ENCODE assay signal across 16 cellular contexts in the genomic region with DNA sequence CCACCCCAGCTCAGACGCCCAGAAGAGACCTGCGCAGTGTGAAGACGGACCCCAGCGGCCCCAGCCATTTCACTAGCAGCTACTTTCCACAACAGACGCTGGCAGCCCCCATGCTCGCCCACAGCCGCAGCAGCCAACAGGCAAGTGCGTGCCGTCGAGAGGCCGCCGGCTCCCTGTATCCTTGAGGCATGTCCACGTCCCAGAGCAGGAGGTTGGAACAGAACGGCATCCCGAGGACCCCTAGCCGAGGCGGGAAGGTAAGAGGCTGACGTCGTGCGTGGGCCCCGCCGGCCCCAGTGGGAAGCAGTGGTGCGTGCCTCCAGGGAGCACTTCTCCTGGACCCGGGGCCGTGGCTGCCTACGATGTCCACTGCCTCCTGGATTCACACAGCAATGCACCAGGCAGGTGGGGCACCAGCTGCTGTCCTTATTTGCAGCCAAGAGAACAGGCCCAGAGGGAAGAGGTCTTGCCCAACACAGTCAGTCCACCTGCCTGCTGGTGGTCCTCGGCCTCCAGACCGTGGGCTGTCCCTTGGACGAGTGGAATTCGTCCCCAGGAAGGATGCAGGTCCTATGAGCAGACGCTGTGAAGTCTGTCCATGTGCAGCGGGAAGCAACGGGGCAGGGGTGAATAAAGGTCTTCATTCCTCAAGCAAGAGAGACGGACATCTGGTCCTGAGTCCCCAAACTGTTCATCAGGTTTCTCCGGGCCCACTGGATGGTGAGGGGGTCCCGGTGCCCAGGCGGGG. TPM values are rescaled to one million over a fixed set of nuclear protein-coding genes. Genes with fewer than 3 reads are reported as not detected.
DNase-seq lines count a peak whose midpoint lies in the region; ATAC-seq and TF ChIP-seq lines count a peak whose summit lies in the region.
"Had no signal": no experiment of that assay in that cellular context is flagged by ENCODE, and none has a peak within 500 bp of the region (broad histone marks: within the 10 kb centered on the region; RNA-seq: fewer than 3 reads in every experiment).

No MANE protein-coding gene starts in this region.

- TF ChIP-seq POLR2A in GM18505 (IDR thresholded peaks at IDR 0.05; ENCODE audit: borderline replicate concordance, extremely low read depth, insufficient read depth, insufficient read length) = peak; percentile 38

- peaks cover 4 to 21% of the 10 kb centered on the region in 2 donors for H3K36me3 Mint-ChIP-seq in activated naive CD4-positive, alpha-beta T cell treated with anti-CD3 and anti-CD28 coated beads, Interleukin-2, amount 50 U/mL, for 72 hours

- peaks cover 51% of the 10 kb centered on the region for H3K36me3 ChIP-seq in BLaER1

- H3K4me3 ChIP-seq in BLaER1 = peak overlapping the region; percentile 24; the same call in 1 of the 2 replicates
- H3K4me3 ChIP-seq: hepatocyte had no signal

- peak overlapping the region; percentile 47 for H3K9ac ChIP-seq in BLaER1

- no peaks in the 10 kb centered on the region for H3K9me3 Mint-ChIP-seq in activated naive CD4-positive, alpha-beta T cell treated with anti-CD3 and anti-CD28 coated beads, Interleukin-2, amount 50 U/mL, for 72 hours
- H3K9me3 Mint-ChIP-seq: HFFc6, mesothelial cell of epicardium, neural crest cell had no signal

- H3K27ac Mint-ChIP-seq in activated naive CD4-positive, alpha-beta T cell treated with anti-CD3 and anti-CD28 coated beads, Interleukin-2, amount 50 U/mL, for 72 hours = peak overlapping the region; percentile 84
- H3K27ac Mint-ChIP-seq: HFFc6, mesothelial cell of epicardium had no signal

- H3K27ac ChIP-seq in BLaER1 = peak overlapping the region; percentile 65
- H3K27ac ChIP-seq: brain microvascular endothelial cell, hepatocyte had no signal

- peak overlapping the region; percentile 97 for H3K4me2 ChIP-seq in BLaER1
- H3K4me2 ChIP-seq: hepatocyte had no signal

- H3K27me3 ChIP-seq in BLaER1 = no peaks in the 10 kb centered on the region
- H3K27me3 ChIP-seq: BE2C, brain microvascular endothelial cell, hepatocyte had no signal

- no peak for DNase-seq in activated naive CD4-positive, alpha-beta T cell treated with anti-CD3 and anti-CD28 coated beads, Interleukin-2, amount 50 U/mL, for 72 hours (ENCODE audit: low spot score in 2 of 2)
- no peak for DNase-seq in left lobe of liver (ENCODE audit: low spot score)
- no peak for DNase-seq in DMS53 (lab: John Stamatoyannopoulos, UW)
- DNase-seq in effector CD8-positive, alpha-beta T cell (lab: John Stamatoyannopoulos, UW) = no peak
- DNase-seq in NCI-H774 (lab: John Stamatoyannopoulos, UW) = no peak
- DNase-seq: BE2C, brain microvascular endothelial cell, HFFc6, NCI-H146, NCI-H510A, T-helper 9 cell had no signal

- H3K9me3 ChIP-seq in BLaER1 = no peaks in the 10 kb centered on the region
- H3K9me3 ChIP-seq: BE2C had no signal

- H3K4me1 ChIP-seq in BLaER1 = peaks cover 86% of the 10 kb centered on the region

- ATAC-seq in GM18505 (IDR thresholded peaks at IDR 0.05; ENCODE audit: unreplicated experiment) = no peak
- no peak for ATAC-seq in activated naive CD4-positive, alpha-beta T cell treated with anti-CD3 and anti-CD28 coated beads, Interleukin-2, amount 50 U/mL, for 72 hours
- ATAC-seq in left lobe of liver = peak; percentile 3

- H4K20me1 ChIP-seq in BLaER1 = peaks cover 77% of the 10 kb centered on the region

RNA-seq across cellular contexts. Expression of gene SLC7A5, which starts 38.5 kb away (rescaled TPM):
- 100 to 1,000 TPM; 112 to 197 TPM for total RNA-seq in activated naive CD4-positive, alpha-beta T cell treated with anti-CD3 and anti-CD28 coated beads, Interleukin-2, amount 50 U/mL, for 72 hours
- 13.4 TPM for total RNA-seq in left lobe of liver
